ENCODE assay signal across 12 cellular contexts in genomic region chr10:110858297-110858934, GRCh38. TPM values are rescaled to one million over a fixed set of nuclear protein-coding genes. Genes with fewer than 3 reads are reported as not detected.
DNase-seq lines count a peak whose midpoint lies in the region; ATAC-seq and TF ChIP-seq lines count a peak whose summit lies in the region.
"Had no signal": no experiment of that assay in that cellular context is flagged by ENCODE, and none has a peak within 500 bp of the region (broad histone marks: within the 10 kb centered on the region; RNA-seq: fewer than 3 reads in every experiment).

No MANE protein-coding gene starts in this region.

- H3K9me3 ChIP-seq in IMR-90 (ENCODE audit: control insufficient read depth, insufficient read depth, low read length) (no peaks in the 10 kb centered on the region), mucosa of descending colon (no peaks in the 10 kb centered on the region)
- H3K9me3 ChIP-seq: tibial artery had no signal

- H2AK9ac ChIP-seq in IMR-90 (replicated peaks; ENCODE audit: low read depth, low read length, poor library complexity): no peak overlapping the region

- peak overlapping the region; percentile 60; the same call in 1 of the 2 replicates for H3K18ac ChIP-seq in IMR-90 (ENCODE audit: low read depth, low read length)

- H3K79me1 ChIP-seq in IMR-90 (ENCODE audit: low read depth in 1 of 2, low read length in 2 of 2): no peaks in the 10 kb centered on the region

- no peak for TF ChIP-seq RAD21 in IMR-90 (IDR thresholded peaks at IDR 0.05; ENCODE audit: low read length)

- no peaks in the 10 kb centered on the region for H3K27me3 ChIP-seq in IMR-90 (ENCODE audit: control insufficient read depth, insufficient read depth, low read length)
- H3K27me3 ChIP-seq: tibial artery had no signal

- no peak overlapping the region for H4K8ac ChIP-seq in IMR-90 (ENCODE audit: low read depth in 2 of 2, low read length in 2 of 2)

- no peak overlapping the region for H3K56ac ChIP-seq in IMR-90 (ENCODE audit: extremely low read depth, insufficient read depth, low read length)

- H3K9ac ChIP-seq in IMR-90 (ENCODE audit: low read depth, low read length): no peak overlapping the region

- H3K14ac ChIP-seq in IMR-90 (replicated peaks; ENCODE audit: low read depth, low read length): no peak overlapping the region; the same call in 1 of the 2 replicates

- H3K9me1 ChIP-seq in IMR-90 (ENCODE audit: insufficient read depth, low read length): no peaks in the 10 kb centered on the region; the same call in 1 of the 2 replicates

- H3K23ac ChIP-seq in IMR-90 (ENCODE audit: low read depth, low read length): no peak overlapping the region

- ATAC-seq in IMR-90 (ENCODE audit: low read depth) (0 out of 2 replicates have a peak, but pooled peaks have one; percentile 10), mucosa of descending colon (peak; percentile 81), HG02642 (IDR thresholded peaks at IDR 0.05; ENCODE audit: poor library complexity, unreplicated experiment) (no peak)

- no TSS peak for BruUV-seq in IMR-90 (replicated peaks; lab: Mats Ljungman, UMichigan)

- peak overlapping the region; percentile 93 to 98 (median 97) for H3K27ac Mint-ChIP-seq in CD14-positive monocyte
- H3K27ac Mint-ChIP-seq in activated T-helper 2 cell treated with anti-CD3 and anti-CD28 coated beads, Interferon-gamma antibody, Interleukin-2, Interleukin-4, amounts not matched to agents 10 μg/mL and 5 μg/mL and 100 μg/mL, durations not matched to agents 14 hours and 24 hours and 36 hours: peak overlapping the region; percentile 73
- H3K27ac Mint-ChIP-seq in HFFc6: no peak overlapping the region

- H2BK15ac ChIP-seq in IMR-90 (ENCODE audit: low read depth, low read length): no peak overlapping the region; the same call in 2 of the 3 replicates

- no CpG with 5 or more reads among the region's 1 CpG for WGBS in IMR-90 (ENCODE audit: extremely low coverage in 2 of 2, insufficient read length in 1 of 2), 2 experiments

- H2AFZ ChIP-seq in IMR-90 (replicated peaks; ENCODE audit: low read length, poor library complexity): no peak overlapping the region

- peaks cover 0 to 3% (median 0%) of the 10 kb centered on the region in 7 donors for H3K9me3 Mint-ChIP-seq in CD14-positive monocyte
- H3K9me3 Mint-ChIP-seq in activated T-helper 2 cell treated with anti-CD3 and anti-CD28 coated beads, Interferon-gamma antibody, Interleukin-2, Interleukin-4, amounts not matched to agents 10 μg/mL and 5 μg/mL and 100 μg/mL, durations not matched to agents 14 hours and 24 hours and 36 hours: peaks cover 4% of the 10 kb centered on the region
- no peaks in the 10 kb centered on the region for H3K9me3 Mint-ChIP-seq in HFFc6

- POLR2A ChIA-PET in IMR-90 (lab: Charles Lee; ENCODE audit: unreplicated experiment): no interaction called here

- dilution Hi-C loops in IMR-90 (cut with HindIII; ENCODE audit: low sequenced_read_pairs, unreplicated experiment): no loop called here

- peaks cover 0 to 2% of the 10 kb centered on the region in 2 donors for H3K36me3 Mint-ChIP-seq in CD14-positive monocyte
- peaks cover 11% of the 10 kb centered on the region for H3K36me3 Mint-ChIP-seq in activated T-helper 2 cell treated with anti-CD3 and anti-CD28 coated beads, Interferon-gamma antibody, Interleukin-2, Interleukin-4, amounts not matched to agents 10 μg/mL and 5 μg/mL and 100 μg/mL, durations not matched to agents 14 hours and 24 hours and 36 hours (ENCODE audit: low read depth)
- H3K36me3 Mint-ChIP-seq in HFFc6 (ENCODE audit: low read depth): no peaks in the 10 kb centered on the region

- no peak overlapping the region for H2BK5ac ChIP-seq in IMR-90 (ENCODE audit: low read depth, low read length, poor library complexity, severe bottlenecking)

- H2AK5ac ChIP-seq in IMR-90 (ENCODE audit: low read depth, low read length): no peak overlapping the region

- H2BK20ac ChIP-seq in IMR-90 (ENCODE audit: low read depth, low read length): no peak overlapping the region

- H3K4me1 ChIP-seq in IMR-90 (ENCODE audit: control insufficient read depth, insufficient read depth, low read length) (peaks cover 19% of the 10 kb centered on the region), mucosa of descending colon (ENCODE audit: low read depth) (peaks cover 57% of the 10 kb centered on the region)

- H3K27me3 Mint-ChIP-seq in CD14-positive monocyte (ENCODE audit: low read depth in 3 of 3) (no peaks in the 10 kb centered on the region), HFFc6 (ENCODE audit: insufficient read depth) (no peaks in the 10 kb centered on the region; the same call in 1 of the 2 replicates)
- H3K27me3 Mint-ChIP-seq in activated T-helper 2 cell treated with anti-CD3 and anti-CD28 coated beads, Interferon-gamma antibody, Interleukin-2, Interleukin-4, amounts not matched to agents 10 μg/mL and 5 μg/mL and 100 μg/mL, durations not matched to agents 14 hours and 24 hours and 36 hours (ENCODE audit: low read depth): no peaks in the 10 kb centered on the region

- H3K4me3 ChIP-seq in IMR-90 (ENCODE audit: insufficient read depth, low read depth, low read length) (no peak overlapping the region), mucosa of descending colon (no peak overlapping the region)
- H3K4me3 ChIP-seq: lung, tibial artery had no signal

- TF ChIP-seq CTCF in CD14-positive monocyte (IDR thresholded peaks at IDR 0.05): no peak
- no peak for TF ChIP-seq CTCF in IMR-90 (conservative IDR thresholded peaks at IDR 0.05; ENCODE audit: low read depth, low read length)
- TF ChIP-seq CTCF in mucosa of descending colon (IDR thresholded peaks at IDR 0.05): no peak
- no peak for TF ChIP-seq CTCF in HFFc6 (IDR thresholded peaks at IDR 0.05)

- H4K20me1 ChIP-seq in IMR-90 (ENCODE audit: insufficient read depth, low read length): no peaks in the 10 kb centered on the region

- in situ Hi-C loops in IMR-90 (cut with MboI; ENCODE audit: low sequenced_read_pairs): no loop called here

- H4K91ac ChIP-seq in IMR-90 (ENCODE audit: insufficient read depth, low read depth, low read length): no peak overlapping the region

- H3K36me3 ChIP-seq in IMR-90 (ENCODE audit: control insufficient read depth, insufficient read depth, low read length) (no peaks in the 10 kb centered on the region), mucosa of descending colon (ENCODE audit: low read depth) (no peaks in the 10 kb centered on the region)
- H3K36me3 ChIP-seq: tibial artery had no signal

- H3K4ac ChIP-seq in IMR-90 (ENCODE audit: low read depth, low read length): no peak overlapping the region

- intact Hi-C loops in CD14-positive monocyte (cut with micrococcal nuclease) (no loop called here), IMR-90 (cut with micrococcal nuclease) (no loop called here), mucosa of descending colon (cut with DNase I, micrococcal nuclease) (no loop called here)
- intact Hi-C loops in activated T-helper 2 cell treated with anti-CD3 and anti-CD28 coated beads, Interferon-gamma antibody, Interleukin-2, Interleukin-4, amounts not matched to agents 10 μg/mL and 5 μg/mL and 100 μg/mL, durations not matched to agents 14 hours and 24 hours and 36 hours (cut with micrococcal nuclease): loop anchor here (2.0 kb wide), 1 partner anchor 16 kb away; no protein-coding TSS in a partner anchor

- no peak overlapping the region; the same call in 1 of the 2 replicates for H4K5ac ChIP-seq in IMR-90 (ENCODE audit: low read depth, low read length)

- H3K4me2 ChIP-seq in IMR-90 (ENCODE audit: low read depth, low read length): no peak overlapping the region

- H3K4me3 Mint-ChIP-seq in CD14-positive monocyte (no peak overlapping the region), HFFc6 (no peak overlapping the region)
- H3K4me3 Mint-ChIP-seq in activated T-helper 2 cell treated with anti-CD3 and anti-CD28 coated beads, Interferon-gamma antibody, Interleukin-2, Interleukin-4, amounts not matched to agents 10 μg/mL and 5 μg/mL and 100 μg/mL, durations not matched to agents 14 hours and 24 hours and 36 hours (ENCODE audit: low read depth): no peak overlapping the region

- CTCF ChIA-PET in IMR-90 (lab: Yijun Ruan, JAX): interaction anchor here (0.7 kb wide), 1 partner anchor 19 kb away, joined by 3 read pairs; no protein-coding TSS in a partner anchor

- no peak overlapping the region for H3K27ac ChIP-seq in IMR-90 (ENCODE audit: insufficient read depth, low read length)

- DNase-seq in CD14-positive monocyte (ENCODE audit: low spot score) (no peak), IMR-90 (no peak), mucosa of descending colon (peak in 2 of 3 donors; percentile 46 to 74), SKM-1 (lab: John Stamatoyannopoulos, UW; ENCODE audit: unreplicated experiment) (no peak), SW 1271 (lab: John Stamatoyannopoulos, UW) (no peak), HFFc6 (no peak)
- DNase-seq in activated T-helper 2 cell treated with anti-CD3 and anti-CD28 coated beads, Interferon-gamma antibody, Interleukin-2, Interleukin-4, amounts not matched to agents 10 μg/mL and 5 μg/mL and 100 μg/mL, durations not matched to agents 14 hours and 24 hours and 36 hours (ENCODE audit: low spot score): peak; percentile 4
- DNase-seq: KG1, SIG-M5 had no signal

- no peak for TF ChIP-seq POLR2A in IMR-90 (IDR thresholded peaks at IDR 0.05; ENCODE audit: low read depth, low read length)

- H3K4me1 Mint-ChIP-seq in CD14-positive monocyte: peaks cover 82% of the 10 kb centered on the region
- H3K4me1 Mint-ChIP-seq in activated T-helper 2 cell treated with anti-CD3 and anti-CD28 coated beads, Interferon-gamma antibody, Interleukin-2, Interleukin-4, amounts not matched to agents 10 μg/mL and 5 μg/mL and 100 μg/mL, durations not matched to agents 14 hours and 24 hours and 36 hours (ENCODE audit: low read depth): peaks cover 54% of the 10 kb centered on the region
- peaks cover 30% of the 10 kb centered on the region for H3K4me1 Mint-ChIP-seq in HFFc6 (ENCODE audit: low read depth)

- no peak overlapping the region for H2BK120ac ChIP-seq in IMR-90 (ENCODE audit: low read depth, low read length)

RNA-seq across cellular contexts. Expression of gene PDCD4, which starts 13.3 kb away (rescaled TPM):
- polyA plus RNA-seq in CD14-positive monocyte: 10 to 100 TPM; 48.6 to 53.4 TPM
- 10.9 and 46.9 TPM in 2 replicates for total RNA-seq in IMR-90 (2012; rRNA removed)
- polyA plus RNA-seq in IMR-90 (2012; rRNA removed): 42.7 and 49.7 TPM in 2 replicates
- 4.3 and 6.9 TPM in 2 replicates for polyA plus RNA-seq in IMR-90 (2012; cell fraction: cytosol; rRNA removed)
- 1.7 and 24.9 TPM in 2 replicates for polyA plus RNA-seq in IMR-90 (2012; cell fraction: nucleus; rRNA removed; ENCODE audit: low replicate concordance)
- 60.4 and 67.7 TPM in 2 replicates for total RNA-seq in activated T-helper 2 cell treated with anti-CD3 and anti-CD28 coated beads, Interferon-gamma antibody, Interleukin-2, Interleukin-4, amounts not matched to agents 10 μg/mL and 5 μg/mL and 100 μg/mL, durations not matched to agents 14 hours and 24 hours and 36 hours
- 100 to 1,000 TPM; 290 to 605 (median 528) TPM for total RNA-seq in mucosa of descending colon
- 10 to 100 TPM; 56.0 to 85.6 (median 72.8) TPM for total RNA-seq in HFFc6 (2021; fragmentation: NEBNext Ultra II Directional; extraction: Animal tissue kit (Norgen Biotek cat#: 25700))

Comparison
In these comparisons a context has a peak if more than half of its experiments do, and no peak if none do; other contexts are left out.
1. DNase-seq: peak in activated T-helper 2 cell treated with anti-CD3 and anti-CD28 coated beads, Interferon-gamma antibody, Interleukin-2, Interleukin-4, amounts not matched to agents 10 μg/mL and 5 μg/mL and 100 μg/mL, durations not matched to agents 14 hours and 24 hours and 36 hours (single experiment) and mucosa of descending colon (2 of 3); none in CD14-positive monocyte (single experiment), IMR-90 (single experiment), SKM-1 (single experiment), SW 1271 (0 of 2) and HFFc6 (single experiment).